In the genomic region with DNA sequence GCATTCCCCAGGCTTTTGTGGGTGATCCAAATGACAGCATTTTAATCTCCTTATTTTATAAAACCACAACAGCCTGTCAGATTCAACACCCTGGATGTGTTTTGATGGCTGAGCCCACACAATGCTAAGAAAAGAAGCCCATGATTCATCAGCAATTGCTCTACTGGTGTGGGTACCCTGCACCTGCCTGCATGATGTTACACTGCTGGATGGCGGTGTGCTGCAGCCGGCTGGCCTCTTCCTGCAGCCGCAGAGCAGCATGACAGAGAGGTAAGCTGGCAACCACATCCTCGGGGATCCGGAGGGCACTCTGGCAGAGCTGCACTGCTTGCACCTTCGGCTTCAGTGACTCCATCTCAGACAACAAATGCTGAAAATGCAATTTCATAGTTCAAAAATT, we compare ENCODE assay signal across 9 cellular contexts.
A peak's percentile ranks its signal among the peaks of the same experiment; 100 is the strongest.
DNase-seq lines count a peak whose midpoint lies in the region; ATAC-seq and TF ChIP-seq lines count a peak whose summit lies in the region.
"Had no signal": no experiment of that assay in that cellular context is flagged by ENCODE, and none has a peak within 500 bp of the region (broad histone marks: within the 10 kb centered on the region; RNA-seq: fewer than 3 reads in every experiment).

No MANE protein-coding gene starts in this region.

- TF ChIP-seq CTCF in SU-DHL-6 (IDR thresholded peaks at IDR 0.05; ENCODE audit: insufficient read depth, low read length, poor library complexity, severe bottlenecking) (no peak), mesothelial cell of epicardium (IDR thresholded peaks at IDR 0.05; ENCODE audit: unreplicated experiment) (no peak)

- DNase-seq in activated naive CD4-positive, alpha-beta T cell treated with anti-CD3 and anti-CD28 coated beads, Interleukin-2, amount 50 U/mL, for 16 hours, result peak; percentile 60
- DNase-seq in stimulated activated CD4-positive, alpha-beta T cell treated with anti-CD3 and anti-CD28 coated beads, TNF-alpha, amount 100 ng/mL, for 24 hours (ENCODE audit: low read depth in 3 of 3), result peak; percentile 24 to 64 (median 38)
- DNase-seq in mesothelial cell of epicardium (ENCODE audit: low spot score in 2 of 2, unreplicated experiment in 2 of 2) (no peak), AG20443 (ENCODE audit: low spot score) (no peak), NCI-H526 treated with DMSO at 0.1 percent for 48 hours (lab: John Stamatoyannopoulos, UW) (no peak), T1000 (lab: John Stamatoyannopoulos, UW) (no peak)
- DNase-seq: naive B cell had no signal

- H3K27me3 Mint-ChIP-seq in mesothelial cell of epicardium (ENCODE audit: low read depth), result no peaks in the 10 kb centered on the region

- H3K4me1 Mint-ChIP-seq in mesothelial cell of epicardium, result peaks cover 11% of the 10 kb centered on the region
- H3K4me1 Mint-ChIP-seq: naive B cell had no signal

- no peaks in the 10 kb centered on the region for H3K27me3 ChIP-seq in SU-DHL-6 (ENCODE audit: low read length)

- H3K36me3 Mint-ChIP-seq in mesothelial cell of epicardium, result peaks cover 32% of the 10 kb centered on the region
- H3K36me3 Mint-ChIP-seq: naive B cell had no signal

- H2AFZ ChIP-seq in SU-DHL-6 (ENCODE audit: low read depth, low read length, severe bottlenecking), result no peak overlapping the region

- H3K9ac ChIP-seq in SU-DHL-6 (ENCODE audit: low read length), result no peak overlapping the region

- no peaks in the 10 kb centered on the region for H3K9me3 ChIP-seq in SU-DHL-6 (ENCODE audit: insufficient read depth, low read length)

- H3K9me3 Mint-ChIP-seq in mesothelial cell of epicardium, result peaks cover 4% of the 10 kb centered on the region
- H3K9me3 Mint-ChIP-seq: naive B cell had no signal

- no peaks in the 10 kb centered on the region for H3K9me2 ChIP-seq in SU-DHL-6 (replicated peaks; ENCODE audit: insufficient read depth, low read length)

- H3K27ac Mint-ChIP-seq in mesothelial cell of epicardium, result no peak overlapping the region
- H3K27ac Mint-ChIP-seq: naive B cell had no signal

- peak overlapping the region; percentile 27; the same call in 1 of the 2 replicates for H3K27ac ChIP-seq in SU-DHL-6 (ENCODE audit: low read depth, low read length)

- peak overlapping the region; percentile 29 for H3K4me2 ChIP-seq in SU-DHL-6 (ENCODE audit: low read depth, low read length, poor library complexity, severe bottlenecking)

- no peaks in the 10 kb centered on the region for H3K36me3 ChIP-seq in SU-DHL-6 (ENCODE audit: low read length)

- H3K4me3 Mint-ChIP-seq in mesothelial cell of epicardium, result no peak overlapping the region
- H3K4me3 Mint-ChIP-seq: naive B cell had no signal

- ATAC-seq in GM19463 (IDR thresholded peaks at IDR 0.05; ENCODE audit: unreplicated experiment), result peak; percentile 68

- H3F3A ChIP-seq in SU-DHL-6 (ENCODE audit: insufficient read depth), result no peaks in the 10 kb centered on the region

- H3K4me3 ChIP-seq in SU-DHL-6 (ENCODE audit: insufficient read depth, low read length, poor library complexity, severe bottlenecking), result no peak overlapping the region

- H4K20me1 ChIP-seq in SU-DHL-6 (ENCODE audit: low read depth, low read length), result no peaks in the 10 kb centered on the region

- no peaks in the 10 kb centered on the region for H3K79me2 ChIP-seq in SU-DHL-6 (ENCODE audit: insufficient read depth, low read length)

Comparison
In these comparisons a context has a peak if more than half of its experiments do, and no peak if none do; other contexts are left out.
1. DNase-seq: peak in activated naive CD4-positive, alpha-beta T cell treated with anti-CD3 and anti-CD28 coated beads, Interleukin-2, amount 50 U/mL, for 16 hours (single experiment) and stimulated activated CD4-positive, alpha-beta T cell treated with anti-CD3 and anti-CD28 coated beads, TNF-alpha, amount 100 ng/mL, for 24 hours (3 of 3); none in mesothelial cell of epicardium (0 of 2), AG20443 (single experiment), NCI-H526 treated with DMSO at 0.1 percent for 48 hours (single experiment) and T1000 (single experiment).